Comparison of ENCODE assay signal across 8 cellular contexts in genomic region chr16:50696575-50697420, GRCh38. TPM values are rescaled to one million over a fixed set of nuclear protein-coding genes. Genes with fewer than 3 reads are reported as not detected.
DNase-seq lines count a peak whose midpoint lies in the region; ATAC-seq and TF ChIP-seq lines count a peak whose summit lies in the region.

No MANE protein-coding gene starts in this region.

- peak overlapping the region; percentile 87 for H3K4me3 Mint-ChIP-seq in activated CD4-positive, alpha-beta memory T cell treated with anti-CD3 and anti-CD28 coated beads, Interleukin-2, amount 10 ng/mL, durations not matched to agents 7 days and 5 days
- no peak overlapping the region for H3K4me3 Mint-ChIP-seq in glutamatergic neuron (ENCODE audit: unreplicated experiment)

- intact Hi-C loops in left ventricle myocardium inferior (cut with micrococcal nuclease): no loop called here

- H3K27me3 Mint-ChIP-seq in activated CD4-positive, alpha-beta memory T cell treated with anti-CD3 and anti-CD28 coated beads, Interleukin-2, amount 10 ng/mL, durations not matched to agents 7 days and 5 days: peaks cover 3% of the 10 kb centered on the region
- peaks cover 10% of the 10 kb centered on the region for H3K27me3 Mint-ChIP-seq in glutamatergic neuron (ENCODE audit: unreplicated experiment)

- H3K36me3 ChIP-seq in left ventricle myocardium inferior: no peaks in the 10 kb centered on the region

- H3K9me3 ChIP-seq in left ventricle myocardium inferior (replicated peaks): no peaks in the 10 kb centered on the region

- peak overlapping the region; percentile 57 for H3K4me3 ChIP-seq in GM12865 (ENCODE audit: low read depth, low read length)
- peak overlapping the region; percentile 59 for H3K4me3 ChIP-seq in left ventricle myocardium inferior

- peaks cover 7% of the 10 kb centered on the region for H3K27me3 ChIP-seq in left ventricle myocardium inferior (ENCODE audit: low read depth)

- TF ChIP-seq CTCF in GM12865 (IDR thresholded peaks at IDR 0.05; ENCODE audit: insufficient read depth, low read depth, low read length, missing control alignments) (no peak), left ventricle myocardium inferior (IDR thresholded peaks at IDR 0.05; ENCODE audit: borderline replicate concordance) (no peak), glutamatergic neuron (IDR thresholded peaks at IDR 0.05; ENCODE audit: partially characterized antibody, unreplicated experiment) (no peak)

- H3K36me3 Mint-ChIP-seq in activated CD4-positive, alpha-beta memory T cell treated with anti-CD3 and anti-CD28 coated beads, Interleukin-2, amount 10 ng/mL, durations not matched to agents 7 days and 5 days (ENCODE audit: low read depth): peaks cover 50% of the 10 kb centered on the region
- no peaks in the 10 kb centered on the region for H3K36me3 Mint-ChIP-seq in glutamatergic neuron (ENCODE audit: unreplicated experiment)

- peak; percentile 55 for ATAC-seq in GM21576 (IDR thresholded peaks at IDR 0.05; ENCODE audit: unreplicated experiment)

- peaks cover 4% of the 10 kb centered on the region for H3K9me3 Mint-ChIP-seq in activated CD4-positive, alpha-beta memory T cell treated with anti-CD3 and anti-CD28 coated beads, Interleukin-2, amount 10 ng/mL, durations not matched to agents 7 days and 5 days
- peaks cover 5% of the 10 kb centered on the region for H3K9me3 Mint-ChIP-seq in glutamatergic neuron (ENCODE audit: unreplicated experiment)

- H3K27ac Mint-ChIP-seq in activated CD4-positive, alpha-beta memory T cell treated with anti-CD3 and anti-CD28 coated beads, Interleukin-2, amount 10 ng/mL, durations not matched to agents 7 days and 5 days: peak overlapping the region; percentile 81
- no peak overlapping the region for H3K27ac Mint-ChIP-seq in glutamatergic neuron (ENCODE audit: unreplicated experiment)

- CTCF ChIA-PET in activated CD4-positive, alpha-beta memory T cell treated with anti-CD3 and anti-CD28 coated beads, Interleukin-2, amount 10 ng/mL, durations not matched to agents 7 days and 5 days (lab: Charles Lee): interaction anchor here (0.7 to 2.0 kb wide), 12 partner anchors 9 to 110 kb away, joined by 3 to 7 read pairs (median 4); partner anchors contain the start of gene SNX20

- peaks cover 84% of the 10 kb centered on the region for H3K4me1 Mint-ChIP-seq in activated CD4-positive, alpha-beta memory T cell treated with anti-CD3 and anti-CD28 coated beads, Interleukin-2, amount 10 ng/mL, durations not matched to agents 7 days and 5 days
- H3K4me1 Mint-ChIP-seq in glutamatergic neuron (ENCODE audit: low read depth, unreplicated experiment): no peaks in the 10 kb centered on the region

- peaks cover 48% of the 10 kb centered on the region for H3K4me1 ChIP-seq in left ventricle myocardium inferior

- H3K27ac ChIP-seq in left ventricle myocardium inferior (replicated peaks): peak overlapping the region; percentile 86

- POLR2A ChIA-PET in activated CD4-positive, alpha-beta memory T cell treated with anti-CD3 and anti-CD28 coated beads, Interleukin-2, amount 10 ng/mL, durations not matched to agents 7 days and 5 days (lab: Charles Lee): interaction anchor here (1.0 to 8.1 kb wide), 5 partner anchors 13 to 67 kb away, joined by 3 to 164 read pairs (median 33); partner anchors contain the start of genes CYLD and SNX20

- peak; percentile 92 for DNase-seq in GM12865 (ENCODE audit: low read depth)
- DNase-seq in HuH-7.5 (ENCODE audit: low spot score): peak; percentile 26
- DNase-seq in activated CD4-positive, alpha-beta memory T cell treated with anti-CD3 and anti-CD28 coated beads, Interleukin-2, amount 10 ng/mL, durations not matched to agents 7 days and 5 days: peak; percentile 84
- DNase-seq in left ventricle myocardium inferior: peak; percentile 81
- peak; percentile 20 for DNase-seq in stimulated activated CD8-positive, alpha-beta memory T cell treated with anti-CD3 and anti-CD28 coated beads, Interleukin-12 subunit alpha, Interleukin-12 subunit beta, amount 100 ng/mL, for 1 hour (ENCODE audit: low read depth)
- no peak for DNase-seq in glutamatergic neuron
- DNase-seq in NCI-H187 treated with DMSO at 0.1 percent for 48 hours (lab: John Stamatoyannopoulos, UW): no peak

RNA-seq across cellular contexts. Expression of gene NOD2, which starts 3.4 kb away (rescaled TPM):
- total RNA-seq in activated CD4-positive, alpha-beta memory T cell treated with anti-CD3 and anti-CD28 coated beads, Interleukin-2, amount 10 ng/mL, durations not matched to agents 7 days and 5 days: 10 to 100 TPM; 20.8 to 24.1 TPM
- total RNA-seq in left ventricle myocardium inferior: 0.52 TPM
- 0.34 TPM for total RNA-seq in glutamatergic neuron (ENCODE audit: unreplicated experiment)

RNA-seq across cellular contexts. Expression of gene SNX20, which starts 15.7 kb away (rescaled TPM):
- 10 to 100 TPM; 94.7 to 97.7 TPM for total RNA-seq in activated CD4-positive, alpha-beta memory T cell treated with anti-CD3 and anti-CD28 coated beads, Interleukin-2, amount 10 ng/mL, durations not matched to agents 7 days and 5 days
- total RNA-seq in left ventricle myocardium inferior: 0.69 TPM
- not detected for total RNA-seq in glutamatergic neuron (ENCODE audit: unreplicated experiment)

RNA-seq across cellular contexts. Expression of gene CYLD, which starts 45.1 kb away (rescaled TPM):
- total RNA-seq in activated CD4-positive, alpha-beta memory T cell treated with anti-CD3 and anti-CD28 coated beads, Interleukin-2, amount 10 ng/mL, durations not matched to agents 7 days and 5 days: 100 to 1,000 TPM; 235 to 254 TPM
- total RNA-seq in left ventricle myocardium inferior: 36.0 TPM
- 39.5 TPM for total RNA-seq in glutamatergic neuron (ENCODE audit: unreplicated experiment)

Comparison
In these comparisons a context has a peak if more than half of its experiments do, and no peak if none do; other contexts are left out.
1. DNase-seq: peak in GM12865 (single experiment), HuH-7.5 (single experiment), activated CD4-positive, alpha-beta memory T cell treated with anti-CD3 and anti-CD28 coated beads, Interleukin-2, amount 10 ng/mL, durations not matched to agents 7 days and 5 days (single experiment), left ventricle myocardium inferior (single experiment) and stimulated activated CD8-positive, alpha-beta memory T cell treated with anti-CD3 and anti-CD28 coated beads, Interleukin-12 subunit alpha, Interleukin-12 subunit beta, amount 100 ng/mL, for 1 hour (single experiment); none in glutamatergic neuron (single experiment) and NCI-H187 treated with DMSO at 0.1 percent for 48 hours (single experiment).
2. RNA of gene NOD2, which starts 3.4 kb away (total RNA-seq): 20.8 to 24.1 TPM in activated CD4-positive, alpha-beta memory T cell treated with anti-CD3 and anti-CD28 coated beads, Interleukin-2, amount 10 ng/mL, durations not matched to agents 7 days and 5 days; 0.52 TPM in left ventricle myocardium inferior (single experiment) and 0.34 TPM in glutamatergic neuron (single experiment); every median in the first group is over 10 times any median in the second.
3. RNA of gene SNX20, which starts 15.7 kb away (total RNA-seq): 94.7 to 97.7 TPM in activated CD4-positive, alpha-beta memory T cell treated with anti-CD3 and anti-CD28 coated beads, Interleukin-2, amount 10 ng/mL, durations not matched to agents 7 days and 5 days; 0.69 TPM in left ventricle myocardium inferior (single experiment) and not detected in glutamatergic neuron (single experiment); every median in the first group is over 10 times any median in the second.